ENCODE assay signal across 21 cellular contexts in genomic region chr1:115160728-115161127, GRCh38.
"Had no signal": no experiment of that assay in that cellular context is flagged by ENCODE, and none has a peak within 500 bp of the region (broad histone marks: within the 10 kb centered on the region; RNA-seq: fewer than 3 reads in every experiment).

No MANE protein-coding gene starts in this region.

- H3K27ac ChIP-seq: dorsolateral prefrontal cortex, left ventricle myocardium inferior, lower lobe of right lung, spleen, tibial artery, upper lobe of left lung, vagina had no signal

- ATAC-seq: left cardiac atrium; lower lobe of right lung; naive thymus-derived CD4-positive, alpha-beta T cell; sciatic nerve; stimulated activated memory B cell treated with anti-CD40 and anti-IgM and Interleukin-4, amounts not matched to agents 10 μg/mL and 1 μg/mL and 100 μg/mL, for 72 hours had no signal

- H3K27me3 ChIP-seq: dorsolateral prefrontal cortex, tibial artery, upper lobe of left lung, vagina had no signal

- H3K36me3 ChIP-seq: left ventricle myocardium inferior, lower lobe of right lung, spleen, tibial artery, upper lobe of left lung, vagina had no signal

- H3K4me1 ChIP-seq: lower lobe of right lung, spleen, upper lobe of left lung had no signal

- DNase-seq: cortex of kidney; dorsolateral prefrontal cortex; effector CD8-positive, alpha-beta T cell; foreskin fibroblast; immature natural killer cell; kidney; left cardiac atrium; left ventricle myocardium inferior; lower lobe of right lung; mesenchymal stem cell; naive thymus-derived CD4-positive, alpha-beta T cell; nephron progenitor cell; spleen; stimulated activated CD4-positive, alpha-beta T cell treated with anti-CD3 and anti-CD28 coated beads, Interleukin-15, amount 100 ng/mL, for 24 hours; stimulated activated CD4-positive, alpha-beta T cell treated with anti-CD3 and anti-CD28 coated beads, Interleukin-1b, Interleukin-23, amount 100 ng/mL, for 48 hours; stimulated activated CD4-positive, alpha-beta T cell treated with anti-CD3 and anti-CD28 coated beads, Interleukin-4, amount 100 ng/mL, for 24 hours; tibial artery; upper lobe of left lung had no signal

- H3K9me3 ChIP-seq: left ventricle myocardium inferior, lower lobe of right lung, spleen, tibial artery, upper lobe of left lung, vagina had no signal

- H3K4me3 ChIP-seq: dorsolateral prefrontal cortex, left ventricle myocardium inferior, lower lobe of right lung, spleen, tibial artery, upper lobe of left lung, vagina had no signal
